17 cellular contexts compared by ENCODE assay signal in genomic region chrX:50072110-50072509, GRCh38.
DNase-seq lines count a peak whose midpoint lies in the region; ATAC-seq and TF ChIP-seq lines count a peak whose summit lies in the region.
"Had no signal": no experiment of that assay in that cellular context is flagged by ENCODE, and none has a peak within 500 bp of the region (broad histone marks: within the 10 kb centered on the region; RNA-seq: fewer than 3 reads in every experiment).

No MANE protein-coding gene starts in this region.

- H3K9me3 Mint-ChIP-seq in activated naive CD4-positive, alpha-beta T cell treated with anti-CD3 and anti-CD28 coated beads for 36 hours: no peaks in the 10 kb centered on the region
- no peaks in the 10 kb centered on the region for H3K9me3 Mint-ChIP-seq in CD8-positive, alpha-beta T cell

- H3K4me1 Mint-ChIP-seq in activated naive CD4-positive, alpha-beta T cell treated with anti-CD3 and anti-CD28 coated beads for 36 hours (ENCODE audit: low read depth): no peaks in the 10 kb centered on the region
- no peaks in the 10 kb centered on the region for H3K4me1 Mint-ChIP-seq in CD8-positive, alpha-beta T cell (ENCODE audit: low read depth)

- no peak overlapping the region for H3K4me3 ChIP-seq in choroid plexus epithelial cell (ENCODE audit: low read depth, low read length)
- no peak overlapping the region for H3K4me3 ChIP-seq in CD8-positive, alpha-beta T cell (ENCODE audit: low read depth, low read length)
- H3K4me3 ChIP-seq: A549, HAP-1, SJSA1 had no signal

- H3K36me3 ChIP-seq in CD8-positive, alpha-beta T cell (ENCODE audit: insufficient read depth, low read length): no peaks in the 10 kb centered on the region
- H3K36me3 ChIP-seq: HAP-1, SJSA1 had no signal

- H3K36me3 Mint-ChIP-seq in activated naive CD4-positive, alpha-beta T cell treated with anti-CD3 and anti-CD28 coated beads for 36 hours (ENCODE audit: low read depth): peaks cover 4% of the 10 kb centered on the region
- peaks cover 4% of the 10 kb centered on the region for H3K36me3 Mint-ChIP-seq in CD8-positive, alpha-beta T cell

- H3K27me3 ChIP-seq in CD8-positive, alpha-beta T cell (ENCODE audit: insufficient read depth, low read length): no peaks in the 10 kb centered on the region
- H3K27me3 ChIP-seq: SJSA1 had no signal

- CTCF ChIA-PET in activated naive CD4-positive, alpha-beta T cell treated with anti-CD3 and anti-CD28 coated beads for 36 hours (lab: Charles Lee): interaction anchor here (0.6 kb wide), 1 partner anchor 46 kb away, joined by 3 read pairs; no protein-coding TSS in a partner anchor
- CTCF ChIA-PET in CD8-positive, alpha-beta T cell (lab: Charles Lee): no interaction called here

- no peaks in the 10 kb centered on the region for H3K4me1 ChIP-seq in CD8-positive, alpha-beta T cell (ENCODE audit: insufficient read depth, low read length)
- H3K4me1 ChIP-seq: A549, HAP-1 had no signal

- no peak for TF ChIP-seq CTCF in choroid plexus epithelial cell (conservative IDR thresholded peaks at IDR 0.05; ENCODE audit: low read depth, low read length)
- TF ChIP-seq CTCF in CD8-positive, alpha-beta T cell (IDR thresholded peaks at IDR 0.05): no peak

- no peaks in the 10 kb centered on the region for H3K27me3 Mint-ChIP-seq in activated naive CD4-positive, alpha-beta T cell treated with anti-CD3 and anti-CD28 coated beads for 36 hours (ENCODE audit: low read depth)
- no peaks in the 10 kb centered on the region for H3K27me3 Mint-ChIP-seq in CD8-positive, alpha-beta T cell (ENCODE audit: low read depth)

- ATAC-seq in GM19043 (IDR thresholded peaks at IDR 0.05; ENCODE audit: low read depth, unreplicated experiment): peak; percentile 59
- no peak for ATAC-seq in CD8-positive, alpha-beta T cell
- ATAC-seq: A549 had no signal

- H3K27ac Mint-ChIP-seq in activated naive CD4-positive, alpha-beta T cell treated with anti-CD3 and anti-CD28 coated beads for 36 hours: no peak overlapping the region
- no peak overlapping the region for H3K27ac Mint-ChIP-seq in CD8-positive, alpha-beta T cell
- H3K27ac Mint-ChIP-seq: CD14-positive monocyte had no signal

- peak; percentile 6 for DNase-seq in CD1c-positive myeloid dendritic cell (ENCODE audit: extremely low spot score)
- peak; percentile 52 for DNase-seq in NOMO-1 treated with DMSO at 0.1 percent for 48 hours (lab: John Stamatoyannopoulos, UW; ENCODE audit: unreplicated experiment)
- DNase-seq in choroid plexus epithelial cell (ENCODE audit: low read depth): peak; percentile 3
- no peak for DNase-seq in activated naive CD4-positive, alpha-beta T cell treated with anti-CD3 and anti-CD28 coated beads for 36 hours
- DNase-seq in HuH-7.5 (ENCODE audit: low spot score): no peak
- no peak for DNase-seq in NCI-H1436 treated with DMSO at 0.1 percent for 48 hours (lab: John Stamatoyannopoulos, UW)
- no peak for DNase-seq in CD8-positive, alpha-beta T cell
- DNase-seq: DMS53, NCI-H1092, NCI-H1694, NCI-H2107 had no signal

- H3K27ac ChIP-seq in CD8-positive, alpha-beta T cell (ENCODE audit: low read depth, low read length): no peak overlapping the region
- H3K27ac ChIP-seq: A549, RWPE1, SJSA1 had no signal

- H3K4me3 Mint-ChIP-seq in activated naive CD4-positive, alpha-beta T cell treated with anti-CD3 and anti-CD28 coated beads for 36 hours: no peak overlapping the region
- no peak overlapping the region for H3K4me3 Mint-ChIP-seq in CD8-positive, alpha-beta T cell
- H3K4me3 Mint-ChIP-seq: CD14-positive monocyte had no signal

- POLR2A ChIA-PET in CD8-positive, alpha-beta T cell (lab: Charles Lee): no interaction called here

- intact Hi-C loops in activated naive CD4-positive, alpha-beta T cell treated with anti-CD3 and anti-CD28 coated beads for 36 hours (cut with micrococcal nuclease): no loop called here
- intact Hi-C loops in CD8-positive, alpha-beta T cell (cut with DNase I, micrococcal nuclease): no loop called here

- H3K9me3 ChIP-seq in CD8-positive, alpha-beta T cell (ENCODE audit: low read length): no peaks in the 10 kb centered on the region
- H3K9me3 ChIP-seq: A549, HAP-1, SJSA1 had no signal

Comparison
In these comparisons a context has a peak if more than half of its experiments do, and no peak if none do; other contexts are left out.
1. DNase-seq: peak in CD1c-positive myeloid dendritic cell (single experiment), NOMO-1 treated with DMSO at 0.1 percent for 48 hours (single experiment) and choroid plexus epithelial cell (single experiment); none in activated naive CD4-positive, alpha-beta T cell treated with anti-CD3 and anti-CD28 coated beads for 36 hours (single experiment), HuH-7.5 (single experiment), NCI-H1436 treated with DMSO at 0.1 percent for 48 hours (single experiment) and CD8-positive, alpha-beta T cell (0 of 7).